In the genomic region with DNA sequence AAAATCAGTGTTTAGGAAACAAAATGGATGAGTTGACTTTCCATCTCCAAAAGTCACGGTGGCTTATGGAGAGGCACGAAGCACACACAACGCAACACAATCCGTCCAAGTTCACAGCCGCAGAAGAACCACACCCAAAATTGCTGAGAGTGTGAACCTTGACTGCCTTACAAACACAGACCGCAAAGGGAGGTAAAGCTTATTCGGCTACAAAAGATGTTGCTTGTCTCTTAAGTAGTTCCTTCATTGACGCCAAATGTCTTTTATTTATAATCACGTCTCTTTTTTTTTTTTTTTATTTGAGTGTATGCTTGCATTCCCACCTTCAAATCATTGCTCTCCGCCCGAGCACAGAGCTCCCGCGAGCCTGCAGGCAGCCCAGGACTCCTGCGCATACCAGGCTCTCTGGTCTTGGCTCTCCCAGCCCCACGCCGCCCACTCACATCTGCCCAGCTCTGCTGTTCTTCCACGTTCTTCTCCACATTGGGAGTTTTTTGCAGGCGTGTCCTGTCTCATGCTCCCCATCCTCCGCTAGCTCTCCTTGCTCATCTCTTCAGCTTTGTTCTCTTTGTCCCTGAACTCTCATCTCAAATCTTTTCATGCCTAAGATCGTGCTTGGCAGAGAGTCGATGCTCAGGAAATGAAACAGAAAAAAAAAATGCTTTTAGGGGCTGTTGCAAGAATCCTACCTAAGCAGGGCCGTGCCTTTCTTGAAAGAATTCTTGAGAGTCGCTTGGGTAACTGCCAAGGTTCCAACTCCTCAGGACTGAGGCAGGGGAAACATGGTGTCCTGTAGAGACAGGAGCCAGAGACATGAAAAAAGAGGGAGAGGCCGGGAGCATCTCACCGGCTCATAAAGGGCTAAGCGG, we compare ENCODE assay signal across 13 cellular contexts. TPM values are rescaled to one million over a fixed set of nuclear protein-coding genes. Genes with fewer than 3 reads are reported as not detected.
DNase-seq lines count a peak whose midpoint lies in the region; ATAC-seq and TF ChIP-seq lines count a peak whose summit lies in the region.
"Had no signal": no experiment of that assay in that cellular context is flagged by ENCODE, and none has a peak within 500 bp of the region (broad histone marks: within the 10 kb centered on the region; RNA-seq: fewer than 3 reads in every experiment).

No MANE protein-coding gene starts in this region.

- CTCF ChIA-PET in naive thymus-derived CD4-positive, alpha-beta T cell (lab: Charles Lee), result interaction anchor here (0.7 to 2.2 kb wide), 10 partner anchors 10 to 1143 kb away, joined by 3 to 7 read pairs (median 4); no protein-coding TSS in a partner anchor

- H3K4me3 ChIP-seq in naive thymus-derived CD4-positive, alpha-beta T cell (ENCODE audit: low read length), result peak overlapping the region; percentile 62
- H3K4me3 ChIP-seq: transverse colon had no signal

- H3K4me3 Mint-ChIP-seq in T-helper 1 cell treated with Interleukin-12 subunit alpha and Interleukin-12 subunit beta and Interleukin-4 antibody, amounts not matched to agents 30 μg/mL and 1 μg/mL, for 36 hours, result peak overlapping the region; percentile 78
- peak overlapping the region; percentile 85 to 93 (median 90) for H3K4me3 Mint-ChIP-seq in naive thymus-derived CD4-positive, alpha-beta T cell

- peak; percentile 68 for ATAC-seq in naive thymus-derived CD4-positive, alpha-beta T cell
- ATAC-seq in GM18505 (IDR thresholded peaks at IDR 0.05; ENCODE audit: unreplicated experiment), result no peak
- no peak for ATAC-seq in HG02763 (IDR thresholded peaks at IDR 0.05; ENCODE audit: unreplicated experiment)

- H3K4me1 Mint-ChIP-seq in T-helper 1 cell treated with Interleukin-12 subunit alpha and Interleukin-12 subunit beta and Interleukin-4 antibody, amounts not matched to agents 30 μg/mL and 1 μg/mL, for 36 hours (ENCODE audit: low read depth), result peaks cover 66% of the 10 kb centered on the region
- peaks cover 44 to 98% (median 84%) of the 10 kb centered on the region in 7 donors for H3K4me1 Mint-ChIP-seq in naive thymus-derived CD4-positive, alpha-beta T cell

- no peaks in the 10 kb centered on the region for H3K9me3 ChIP-seq in naive thymus-derived CD4-positive, alpha-beta T cell (ENCODE audit: control insufficient read depth in 2 of 3, low read length in 3 of 3)
- H3K9me3 ChIP-seq: transverse colon had no signal

- peak; percentile 17 for DNase-seq in AG08395 (ENCODE audit: low spot score)
- peak in 8 of 9 donors; percentile 32 to 91 (median 82) for DNase-seq in naive thymus-derived CD4-positive, alpha-beta T cell
- no peak for DNase-seq in NCI-H2107 treated with DMSO at 0.1 percent for 48 hours (lab: John Stamatoyannopoulos, UW; ENCODE audit: unreplicated experiment)
- DNase-seq in NCI-H2081 treated with DMSO at 0.1 percent for 48 hours (lab: John Stamatoyannopoulos, UW), result no peak
- DNase-seq: activated gamma-delta T cell; dermis blood vessel endothelial cell; NK-92 treated with Interleukin-12 subunit alpha and Interleukin-12 subunit beta, amount 100 ng/mL, for 24 hours; transverse colon had no signal

- no peak for TF ChIP-seq POLR2A in GM18505 (IDR thresholded peaks at IDR 0.05; ENCODE audit: borderline replicate concordance, extremely low read depth, insufficient read depth, insufficient read length)

- peaks cover 6% of the 10 kb centered on the region for H3K9me3 Mint-ChIP-seq in T-helper 1 cell treated with Interleukin-12 subunit alpha and Interleukin-12 subunit beta and Interleukin-4 antibody, amounts not matched to agents 30 μg/mL and 1 μg/mL, for 36 hours
- peaks cover 0 to 8% (median 0%) of the 10 kb centered on the region in 11 donors for H3K9me3 Mint-ChIP-seq in naive thymus-derived CD4-positive, alpha-beta T cell

- peaks cover 51 to 68% of the 10 kb centered on the region in 2 donors for H3K4me1 ChIP-seq in naive thymus-derived CD4-positive, alpha-beta T cell (ENCODE audit: control insufficient read depth in 2 of 2, insufficient read depth in 2 of 2, low read length in 2 of 2)
- H3K4me1 ChIP-seq: transverse colon had no signal

- intact Hi-C loops in naive thymus-derived CD4-positive, alpha-beta T cell (cut with micrococcal nuclease), result loop anchor here (1.0 to 5.0 kb wide), 11 partner anchors 18 to 1440 kb away; a partner anchor contains a TSS

- H3K27ac ChIP-seq in angular gyrus (ENCODE audit: low read depth, low read length), result peak overlapping the region; percentile 32
- peak overlapping the region; percentile 90 for H3K27ac ChIP-seq in naive thymus-derived CD4-positive, alpha-beta T cell (ENCODE audit: low read depth, low read length)
- H3K27ac ChIP-seq: transverse colon had no signal

- peaks cover 14% of the 10 kb centered on the region for H3K36me3 Mint-ChIP-seq in T-helper 1 cell treated with Interleukin-12 subunit alpha and Interleukin-12 subunit beta and Interleukin-4 antibody, amounts not matched to agents 30 μg/mL and 1 μg/mL, for 36 hours (ENCODE audit: low read depth)
- peaks cover 0 to 41% (median 0%) of the 10 kb centered on the region in 5 donors for H3K36me3 Mint-ChIP-seq in naive thymus-derived CD4-positive, alpha-beta T cell

- H3K27ac Mint-ChIP-seq in T-helper 1 cell treated with Interleukin-12 subunit alpha and Interleukin-12 subunit beta and Interleukin-4 antibody, amounts not matched to agents 30 μg/mL and 1 μg/mL, for 36 hours, result peak overlapping the region; percentile 94
- peak overlapping the region; percentile 87 to 100 (median 97) for H3K27ac Mint-ChIP-seq in naive thymus-derived CD4-positive, alpha-beta T cell

- H3K27me3 Mint-ChIP-seq in T-helper 1 cell treated with Interleukin-12 subunit alpha and Interleukin-12 subunit beta and Interleukin-4 antibody, amounts not matched to agents 30 μg/mL and 1 μg/mL, for 36 hours (ENCODE audit: low read depth), result no peaks in the 10 kb centered on the region
- no peaks in the 10 kb centered on the region for H3K27me3 Mint-ChIP-seq in naive thymus-derived CD4-positive, alpha-beta T cell

- H3K27me3 ChIP-seq in naive thymus-derived CD4-positive, alpha-beta T cell (ENCODE audit: control insufficient read depth in 2 of 2, insufficient read depth in 2 of 2, low read length in 2 of 2), result no peaks in the 10 kb centered on the region
- H3K27me3 ChIP-seq: transverse colon had no signal

- POLR2A ChIA-PET in naive thymus-derived CD4-positive, alpha-beta T cell (lab: Charles Lee), result interaction anchor here (0.6 to 6.5 kb wide), 11 partner anchors 9 to 974 kb away, joined by 3 to 46 read pairs (median 6); a partner anchor contains a TSS

- no peaks in the 10 kb centered on the region for H3K36me3 ChIP-seq in naive thymus-derived CD4-positive, alpha-beta T cell (ENCODE audit: control insufficient read depth in 2 of 3, insufficient read depth in 3 of 3, low read length in 3 of 3)
- H3K36me3 ChIP-seq: transverse colon had no signal

RNA-seq across cellular contexts. Expression of a gene that starts 25.8 kb away (rescaled TPM):
- total RNA-seq in naive thymus-derived CD4-positive, alpha-beta T cell, result 10 to 100 TPM in 2 of 5 experiments, 1 to 10 TPM in 3; 1.5 to 19.6 (median 4.5) TPM
- polyA plus RNA-seq in naive thymus-derived CD4-positive, alpha-beta T cell, result 1 to 10 TPM; 5.4 to 9.7 TPM
- total RNA-seq: dermis blood vessel endothelial cell had no signal
- polyA plus RNA-seq: BJ had no signal

Comparison
In these comparisons a context has a peak if more than half of its experiments do, and no peak if none do; other contexts are left out.
1. DNase-seq: peak in AG08395 (single experiment) and naive thymus-derived CD4-positive, alpha-beta T cell (8 of 9); none in NCI-H2107 treated with DMSO at 0.1 percent for 48 hours (single experiment) and NCI-H2081 treated with DMSO at 0.1 percent for 48 hours (single experiment).